ENCODE assay signal across 8 cellular contexts in the genomic region with DNA sequence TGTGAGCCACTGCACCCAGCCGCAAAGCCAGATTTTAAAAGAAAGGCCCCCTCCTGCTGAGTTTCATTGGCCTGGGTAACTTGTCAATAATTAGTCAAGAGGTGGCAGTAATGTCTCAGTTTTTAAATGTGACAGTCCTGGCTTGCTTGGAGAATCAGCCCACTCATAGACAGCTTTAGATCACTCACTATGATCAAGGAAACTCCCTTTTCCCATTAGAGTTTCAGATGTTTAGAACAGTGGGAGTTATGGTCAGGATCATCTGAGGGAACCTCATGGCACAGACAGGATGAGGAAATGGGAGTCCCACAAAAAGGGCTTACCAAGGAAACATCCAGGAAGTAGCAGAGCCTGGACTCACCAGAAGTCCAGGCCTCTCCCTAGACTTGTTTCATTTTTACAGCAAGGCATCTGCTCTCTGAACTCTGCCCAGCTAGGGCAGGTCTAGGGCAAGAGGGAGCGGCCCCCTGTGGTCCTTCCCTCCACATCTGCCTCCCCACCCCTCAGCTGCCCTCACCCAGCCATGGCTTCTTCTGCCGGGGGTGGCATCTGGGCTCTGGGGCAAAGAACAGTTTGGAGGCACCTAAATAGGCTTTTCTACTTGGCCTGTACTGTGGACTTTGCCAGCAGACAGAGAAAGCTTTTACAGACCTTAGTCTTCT. TPM values are rescaled to one million over a fixed set of nuclear protein-coding genes. Genes with fewer than 3 reads are reported as not detected.
DNase-seq lines count a peak whose midpoint lies in the region; ATAC-seq and TF ChIP-seq lines count a peak whose summit lies in the region.

No MANE protein-coding gene starts in this region.

- DNase-seq in DND-41 (no peak), HCEC 1CT (peak; percentile 53), NCI-H460 (ENCODE audit: extremely low read depth, low read depth) (peak; percentile 29), colonic mucosa (peak; percentile 81), medulla oblongata (ENCODE audit: extremely low spot score) (peak; percentile 74)

- H2AFZ ChIP-seq in DND-41 (ENCODE audit: low read depth, low read length): 0 out of 2 replicates have a peak overlapping the region, but pooled peaks have one; percentile 55

- H4K20me1 ChIP-seq in DND-41 (ENCODE audit: insufficient read depth, low read length): no peaks in the 10 kb centered on the region

- H3K79me2 ChIP-seq in DND-41 (ENCODE audit: insufficient read depth, low read length): no peaks in the 10 kb centered on the region

- H3K27me3 ChIP-seq in DND-41 (ENCODE audit: insufficient read depth, low read length, poor library complexity) (peaks cover 5% of the 10 kb centered on the region), colonic mucosa (no peaks in the 10 kb centered on the region)

- H3K36me3 ChIP-seq in DND-41 (ENCODE audit: insufficient read depth, low read length) (no peaks in the 10 kb centered on the region), colonic mucosa (no peaks in the 10 kb centered on the region)

- H3K27ac ChIP-seq in DND-41 (ENCODE audit: low read length): no peak overlapping the region
- peak overlapping the region; percentile 21 for H3K27ac ChIP-seq in colonic mucosa

- H3K9ac ChIP-seq in DND-41 (ENCODE audit: low read depth, low read length) (no peak overlapping the region), colonic mucosa (ENCODE audit: low read depth in 2 of 2, low read length in 2 of 2) (peak overlapping the region in 1 of 2 donors; percentile 51)

- ATAC-seq in DND-41 (ENCODE audit: insufficient read depth, low read depth): peak; percentile 78
- ATAC-seq in HG02973 (IDR thresholded peaks at IDR 0.05; ENCODE audit: unreplicated experiment): no peak
- no peak for ATAC-seq in GM18858 (IDR thresholded peaks at IDR 0.05; ENCODE audit: unreplicated experiment)
- no peak for ATAC-seq in GM19328 (IDR thresholded peaks at IDR 0.05; ENCODE audit: unreplicated experiment)

- H3K4me2 ChIP-seq in DND-41 (ENCODE audit: insufficient read depth, low read length): no peak overlapping the region

- intact Hi-C loops in colonic mucosa (cut with DNase I): loop anchor here (5.0 kb wide), 1 partner anchor 245 kb away; no protein-coding TSS in a partner anchor

- H3K4me1 ChIP-seq in DND-41 (ENCODE audit: insufficient read depth, low read length) (no peaks in the 10 kb centered on the region), colonic mucosa (no peaks in the 10 kb centered on the region)

- no peak overlapping the region for H3K4me3 ChIP-seq in DND-41 (ENCODE audit: low read depth in 1 of 2, low read length in 2 of 2)
- no peak overlapping the region for H3K4me3 ChIP-seq in colonic mucosa

- H3K9me3 ChIP-seq in DND-41 (ENCODE audit: insufficient read depth, low read length, severe bottlenecking) (no peaks in the 10 kb centered on the region), colonic mucosa (no peaks in the 10 kb centered on the region)

- TF ChIP-seq CTCF in DND-41 (IDR thresholded peaks at IDR 0.05; ENCODE audit: borderline replicate concordance, extremely low read depth, low read length, poor library complexity, severe bottlenecking) (peak; percentile 53), colonic mucosa (IDR thresholded peaks at IDR 0.05) (no peak)

RNA-seq across cellular contexts. Expression of a gene that starts 11.2 kb away (rescaled TPM):
- not detected in 2 replicates for total RNA-seq in NCI-H460 (2014; rRNA removed; shearing (Covaris generic))
- not detected in 2 replicates for polyA plus RNA-seq in NCI-H460 (2014; cell fraction: nucleus; rRNA removed)
- 10 to 100 TPM; 48.6 to 68.3 TPM for total RNA-seq in colonic mucosa

Comparison
In these comparisons a context has a peak if more than half of its experiments do, and no peak if none do; other contexts are left out.
1. RNA of a gene that starts 11.2 kb away (total RNA-seq): 48.6 to 68.3 TPM in colonic mucosa; not detected in NCI-H460; every median in the first group is over 10 times any median in the second.